ENCODE assay signal across 35 cellular contexts in genomic region chr2:71822463-71822862, GRCh38.
"Had no signal": no experiment of that assay in that cellular context is flagged by ENCODE, and none has a peak within 500 bp of the region (broad histone marks: within the 10 kb centered on the region; RNA-seq: fewer than 3 reads in every experiment).

No MANE protein-coding gene starts in this region.

- H3K27me3 ChIP-seq: breast epithelium, cardiac muscle cell, dorsolateral prefrontal cortex, esophagus muscularis mucosa, gastrocnemius medialis, heart left ventricle had no signal

- DNase-seq: activated B cell treated with CpG ODN at 0.5 μM for 24 hours; activated CD4-positive, alpha-beta T cell treated with anti-CD3 and anti-CD28 coated beads for 48 hours; activated CD4-positive, alpha-beta T cell treated with anti-CD3 and anti-CD28 coated beads, Interleukin-2, amount 50 U/mL, for 1 hour; activated CD4-positive, alpha-beta T cell treated with anti-CD3 and anti-CD28 coated beads, Interleukin-2, amount 50 U/mL, for 48 hours; activated CD8-positive, alpha-beta memory T cell treated with anti-CD3 and anti-CD28 coated beads, Interleukin-2, amount 10 ng/mL, durations not matched to agents 7 days and 5 days; activated CD8-positive, alpha-beta memory T cell treated with anti-CD3 and anti-CD28 coated beads, Interleukin-2, amount 50 U/mL, for 4 hours; activated CD8-positive, alpha-beta T cell treated with anti-CD3 and anti-CD28 coated beads, Interleukin-2, amount 10 ng/mL, durations not matched to agents 7 days and 5 days; activated gamma-delta T cell; activated naive CD4-positive, alpha-beta T cell treated with anti-CD3 and anti-CD28 coated beads, Interleukin-2, amount 50 U/mL, for 16 hours; activated naive CD4-positive, alpha-beta T cell treated with Interleukin-2 at 50 U/mL for 16 hours; activated T-cell treated with anti-CD3 and anti-CD28 coated beads, Interleukin-2, amount 50 U/mL, for 1 hour; activated T-cell treated with anti-CD3 and anti-CD28 coated beads, Interleukin-2, amount 50 U/mL, for 72 hours; amygdala; aorta; central memory CD4-positive, alpha-beta T cell; cerebellar nuclear complex; dorsolateral prefrontal cortex; effector memory CD4-positive, alpha-beta T cell; erythroblast; gastrocnemius medialis; glutamatergic neuron; heart left ventricle; hypothalamus; T-helper 17 cell; T1000; WERI-Rb-1 had no signal

- H3K9me3 Mint-ChIP-seq: T-helper 2 cell treated with Interferon-gamma antibody and Interleukin-4, amounts not matched to agents 5 μg/mL and 100 μg/mL, for 36 hours had no signal

- H3K27ac Mint-ChIP-seq: activated B cell treated with CpG ODN at 0.5 μM for 24 hours; activated CD8-positive, alpha-beta memory T cell treated with anti-CD3 and anti-CD28 coated beads, Interleukin-2, amount 10 ng/mL, durations not matched to agents 7 days and 5 days; activated CD8-positive, alpha-beta T cell treated with anti-CD3 and anti-CD28 coated beads, Interleukin-2, amount 10 ng/mL, durations not matched to agents 7 days and 5 days; activated naive CD8-positive, alpha-beta T cell; activated T-cell treated with anti-CD3 and anti-CD28 coated beads, Interleukin-2, amount 50 U/mL, for 72 hours; brain; dendritic cell treated with granulocyte-macrophage colony-stimulating factor and Interleukin-4, amounts not matched to agents 40 ng/mL and 50 ng/mL, for 4 days; T-helper 17 cell; T-helper 2 cell treated with Interferon-gamma antibody and Interleukin-4, amounts not matched to agents 5 μg/mL and 100 μg/mL, for 36 hours had no signal

- H3K4me3 ChIP-seq: breast epithelium, cardiac muscle cell, coronary artery, dorsolateral prefrontal cortex, esophagus muscularis mucosa, gastrocnemius medialis, heart left ventricle had no signal

- H3K4me1 ChIP-seq: breast epithelium, esophagus muscularis mucosa, gastrocnemius medialis, heart left ventricle had no signal

- H3K4me3 Mint-ChIP-seq: activated B cell treated with CpG ODN at 0.5 μM for 24 hours; activated CD8-positive, alpha-beta memory T cell treated with anti-CD3 and anti-CD28 coated beads, Interleukin-2, amount 10 ng/mL, durations not matched to agents 7 days and 5 days; activated CD8-positive, alpha-beta T cell treated with anti-CD3 and anti-CD28 coated beads, Interleukin-2, amount 10 ng/mL, durations not matched to agents 7 days and 5 days; activated naive CD8-positive, alpha-beta T cell; activated T-cell treated with anti-CD3 and anti-CD28 coated beads, Interleukin-2, amount 50 U/mL, for 72 hours; brain; dendritic cell treated with granulocyte-macrophage colony-stimulating factor and Interleukin-4, amounts not matched to agents 40 ng/mL and 50 ng/mL, for 4 days; T-helper 17 cell; T-helper 2 cell treated with Interferon-gamma antibody and Interleukin-4, amounts not matched to agents 5 μg/mL and 100 μg/mL, for 36 hours had no signal

- H3K36me3 Mint-ChIP-seq: activated CD8-positive, alpha-beta memory T cell treated with anti-CD3 and anti-CD28 coated beads, Interleukin-2, amount 10 ng/mL, durations not matched to agents 7 days and 5 days; activated naive CD8-positive, alpha-beta T cell; brain had no signal

- H3K36me3 ChIP-seq: breast epithelium, cardiac muscle cell, esophagus muscularis mucosa, gastrocnemius medialis, heart left ventricle, WERI-Rb-1 had no signal

- H3K9me3 ChIP-seq: esophagus muscularis mucosa, gastrocnemius medialis had no signal

- H3K27ac ChIP-seq: breast epithelium, cardiac muscle cell, coronary artery, dorsolateral prefrontal cortex, esophagus muscularis mucosa, foreskin keratinocyte, gastrocnemius medialis, heart left ventricle, WERI-Rb-1 had no signal

- H3K4me1 Mint-ChIP-seq: activated B cell treated with CpG ODN at 0.5 μM for 24 hours; activated CD8-positive, alpha-beta memory T cell treated with anti-CD3 and anti-CD28 coated beads, Interleukin-2, amount 10 ng/mL, durations not matched to agents 7 days and 5 days; brain; T-helper 17 cell had no signal
